8 cellular contexts compared by ENCODE assay signal in genomic region chr11:85590848-85591483, GRCh38. TPM values are rescaled to one million over a fixed set of nuclear protein-coding genes. Genes with fewer than 3 reads are reported as not detected.
A peak's percentile ranks its signal among the peaks of the same experiment; 100 is the strongest.
DNase-seq lines count a peak whose midpoint lies in the region; ATAC-seq and TF ChIP-seq lines count a peak whose summit lies in the region.

No MANE protein-coding gene starts in this region.

- H3K79me1 ChIP-seq in neuronal stem cell (ENCODE audit: low read depth, low read length), result no peaks in the 10 kb centered on the region

- H2BK120ac ChIP-seq in neuronal stem cell (ENCODE audit: low read depth, low read length), result no peak overlapping the region

- POLR2A ChIA-PET in CD4-positive, alpha-beta T cell (lab: Charles Lee), result no interaction called here

- no peak for ATAC-seq in CD4-positive, alpha-beta T cell (ENCODE audit: poor library complexity)

- H2BK5ac ChIP-seq in neuronal stem cell (ENCODE audit: low read length), result no peak overlapping the region

- H3K23ac ChIP-seq in neuronal stem cell (ENCODE audit: low read depth, low read length, poor library complexity), result no peak overlapping the region

- CTCF ChIA-PET in CD4-positive, alpha-beta T cell (lab: Charles Lee), result no interaction called here

- no peak overlapping the region for H3K4ac ChIP-seq in neuronal stem cell (ENCODE audit: low read length)

- no peak overlapping the region for H2AFZ ChIP-seq in neuronal stem cell (ENCODE audit: low read length)

- no peak overlapping the region for H3K4me3 Mint-ChIP-seq in CD4-positive, alpha-beta T cell

- in situ Hi-C loops in GM13976 (cut with MboI; ENCODE audit: low sequenced_read_pairs, unreplicated experiment), result loop anchor here (25.0 kb wide), 2 partner anchors 804 to 1029 kb away; no protein-coding TSS in a partner anchor
- in situ Hi-C loops in T47D (cut with HindIII; ENCODE audit: low pct_unique_long_range_greater_than_20kb, low sequenced_read_pairs), result no loop called here

- H3K27ac ChIP-seq in 22Rv1, result no peak overlapping the region
- H3K27ac ChIP-seq in neuronal stem cell (replicated peaks; ENCODE audit: low read length), result no peak overlapping the region
- H3K27ac ChIP-seq in CD4-positive, alpha-beta T cell (ENCODE audit: low read depth, low read length), result no peak overlapping the region

- intact Hi-C loops in CD4-positive, alpha-beta T cell (cut with DNase I, micrococcal nuclease), result loop anchor here in 1 of 2 experiments (10.0 kb wide), 3 partner anchors 374 to 864 kb away; no protein-coding TSS in a partner anchor

- H3K9me3 Mint-ChIP-seq in CD4-positive, alpha-beta T cell, result peaks cover 5% of the 10 kb centered on the region

- no peaks in the 10 kb centered on the region for H3K27me3 ChIP-seq in neuronal stem cell (ENCODE audit: control insufficient read depth in 3 of 3, insufficient read depth in 3 of 3, low read depth in 1 of 3, low read length in 3 of 3)
- H3K27me3 ChIP-seq in CD4-positive, alpha-beta T cell (ENCODE audit: control insufficient read depth, insufficient read depth, low read length), result no peaks in the 10 kb centered on the region

- no peak for DNase-seq in GM13976 (ENCODE audit: low spot score)
- DNase-seq in NCI-H1092 (lab: John Stamatoyannopoulos, UW), result peak; percentile 22
- peak; percentile 42 to 77 for DNase-seq in T47D (ENCODE audit: low read depth in 1 of 2, low spot score in 1 of 2)
- DNase-seq in neuronal stem cell (ENCODE audit: low spot score), result peak; percentile 20
- DNase-seq in occipital lobe (lab: John Stamatoyannopoulos, UW), result no peak
- no peak for DNase-seq in middle frontal gyrus (ENCODE audit: extremely low spot score, low spot score)
- DNase-seq in CD4-positive, alpha-beta T cell, result no peak

- no peak overlapping the region for H3K14ac ChIP-seq in neuronal stem cell (ENCODE audit: low read length)

- H3K4me3 ChIP-seq in neuronal stem cell (ENCODE audit: low read length in 2 of 2), result no peak overlapping the region

- H3K27ac Mint-ChIP-seq in CD4-positive, alpha-beta T cell, result no peak overlapping the region

- no peak overlapping the region for H4K91ac ChIP-seq in neuronal stem cell (ENCODE audit: low read depth, low read length, poor library complexity)

- H2AK5ac ChIP-seq in neuronal stem cell (ENCODE audit: low read depth, low read length), result no peak overlapping the region

- H2BK12ac ChIP-seq in neuronal stem cell (ENCODE audit: low read length), result no peak overlapping the region

- no peak overlapping the region for H3K18ac ChIP-seq in neuronal stem cell (ENCODE audit: low read length)

- H3K36me3 Mint-ChIP-seq in CD4-positive, alpha-beta T cell (ENCODE audit: low read depth), result no peaks in the 10 kb centered on the region

- H3K9ac ChIP-seq in neuronal stem cell (ENCODE audit: low read depth, low read length, poor library complexity), result no peak overlapping the region

- H3K36me3 ChIP-seq in neuronal stem cell (replicated peaks in 1 of 2; ENCODE audit: control insufficient read depth in 2 of 2, insufficient read depth in 2 of 2, low read length in 2 of 2), result no peaks in the 10 kb centered on the region

- H4K8ac ChIP-seq in neuronal stem cell (ENCODE audit: low read depth, low read length), result no peak overlapping the region

- H2BK15ac ChIP-seq in neuronal stem cell (ENCODE audit: low read length), result no peak overlapping the region

- TF ChIP-seq CTCF in 22Rv1 (IDR thresholded peaks at IDR 0.05), result peak; percentile 50
- TF ChIP-seq CTCF in GM13976 (IDR thresholded peaks at IDR 0.05; ENCODE audit: borderline replicate concordance, control extremely low read depth, extremely low read depth, insufficient read depth, missing control alignments), result peak; percentile 8
- no peak for TF ChIP-seq CTCF in CD4-positive, alpha-beta T cell (IDR thresholded peaks at IDR 0.05)

- peaks cover 0 to 6% of the 10 kb centered on the region in 2 donors for H3K4me1 ChIP-seq in neuronal stem cell (ENCODE audit: control insufficient read depth in 2 of 2, insufficient read depth in 1 of 2, low read depth in 1 of 2, low read length in 2 of 2)

- H3K27me3 Mint-ChIP-seq in CD4-positive, alpha-beta T cell, result peaks cover 12% of the 10 kb centered on the region

- no CpG with 5 or more reads among the region's 4 CpGs for WGBS in neuronal stem cell (ENCODE audit: extremely low coverage in 2 of 2, insufficient read length in 2 of 2, insufficient replicate concordance in 1 of 2), 2 donors

- no peak overlapping the region for H3K4me2 ChIP-seq in neuronal stem cell (ENCODE audit: insufficient read depth, low read length, poor library complexity, severe bottlenecking)

- peaks cover 0 to 3% of the 10 kb centered on the region in 2 donors for H3K9me3 ChIP-seq in neuronal stem cell (replicated peaks in 1 of 2; ENCODE audit: control insufficient read depth in 2 of 2, insufficient read depth in 1 of 2, low read depth in 1 of 2, low read length in 2 of 2)
- no peaks in the 10 kb centered on the region for H3K9me3 ChIP-seq in CD4-positive, alpha-beta T cell (ENCODE audit: control insufficient read depth, low read length)

- H3K4me1 Mint-ChIP-seq in CD4-positive, alpha-beta T cell (ENCODE audit: low read depth), result no peaks in the 10 kb centered on the region

RNA-seq across cellular contexts. Expression of gene DLG2, which starts 36.2 kb away (rescaled TPM):
- polyA plus RNA-seq in neuronal stem cell (2013, experiment 1 of 2), result 1.2 TPM
- 1.6 TPM for polyA plus RNA-seq in neuronal stem cell (2013, experiment 2 of 2)
- 353 TPM for total RNA-seq in occipital lobe
- total RNA-seq in CD4-positive, alpha-beta T cell, result 1 to 10 TPM; 2.0 to 2.1 TPM

RNA-seq across cellular contexts. Expression of gene TMEM126B, which starts 37.4 kb away (rescaled TPM):
- polyA plus RNA-seq in neuronal stem cell (2013, experiment 1 of 2), result 49.9 TPM
- polyA plus RNA-seq in neuronal stem cell (2013, experiment 2 of 2), result 52.2 TPM
- total RNA-seq in occipital lobe, result 45.1 TPM
- total RNA-seq in CD4-positive, alpha-beta T cell, result 10 to 100 TPM; 16.3 to 16.8 TPM

RNA-seq across cellular contexts. Expression of gene TMEM126A, which starts 56.8 kb away (rescaled TPM):
- polyA plus RNA-seq in neuronal stem cell (2013, experiment 1 of 2), result 49.6 TPM
- 51.7 TPM for polyA plus RNA-seq in neuronal stem cell (2013, experiment 2 of 2)
- 22.6 TPM for total RNA-seq in occipital lobe
- 10 to 100 TPM; 17.0 to 19.5 TPM for total RNA-seq in CD4-positive, alpha-beta T cell

Comparison
In these comparisons a context has a peak if more than half of its experiments do, and no peak if none do; other contexts are left out.
1. DNase-seq: peak in NCI-H1092 (single experiment), T47D (2 of 2) and neuronal stem cell (single experiment); none in GM13976 (single experiment), occipital lobe (single experiment), middle frontal gyrus (single experiment) and CD4-positive, alpha-beta T cell (0 of 10).
2. RNA of gene DLG2, which starts 36.2 kb away (total RNA-seq): 353 TPM in occipital lobe (single experiment); 2.0 to 2.1 TPM in CD4-positive, alpha-beta T cell; every median in the first group is over 100 times any median in the second.